In genomic region chr2:238449909-238450417, GRCh38 we compare ENCODE assay signal across 1 cellular context.
TF ChIP-seq lines count a peak whose summit lies in the region.

No MANE protein-coding gene starts in this region.

TF ChIP-seq in HepG2, 621 proteins besides CTCF, POLR2A, EP300 and RAD21 (continued from another document and continues in another):
- TF ChIP-seq SNAPC4 (CRISPR knock-in tag; IDR thresholded peaks at IDR 0.05) (no peak; the same call in 1 of the 2 replicates), DNMT1 (CRISPR knock-in tag; IDR thresholded peaks at IDR 0.05) (no peak), ZNF781 (CRISPR knock-in tag; IDR thresholded peaks at IDR 0.05; ENCODE audit: borderline replicate concordance, not compliant biosample characterization) (peak; percentile 77), NKX3-1 (CRISPR knock-in tag; IDR thresholded peaks at IDR 0.05) (peak; percentile 71; the same call in 1 of the 2 replicates), NAIF1 (CRISPR knock-in tag; IDR thresholded peaks at IDR 0.05; ENCODE audit: borderline replicate concordance) (no peak), MTA3 (CRISPR knock-in tag; IDR thresholded peaks at IDR 0.05) (no peak), BRCA1 (CRISPR knock-in tag; IDR thresholded peaks at IDR 0.05) (peak; percentile 99), SOX6 (IDR thresholded peaks at IDR 0.05) (no peak), SOX6 (CRISPR knock-in tag; IDR thresholded peaks at IDR 0.05) (peak; percentile 97), MXI1 (IDR thresholded peaks at IDR 0.05; ENCODE audit: borderline replicate concordance, low read depth, low read length) (peak; percentile 98; the same call in 1 of the 3 replicates), ZNF124 (CRISPR knock-in tag; IDR thresholded peaks at IDR 0.05) (peak; percentile 94), ZBTB3 (CRISPR knock-in tag; IDR thresholded peaks at IDR 0.05; ENCODE audit: borderline replicate concordance, low read depth) (peak; percentile 83), MAFK (conservative IDR thresholded peaks at IDR 0.05 in 1 of 2, IDR thresholded peaks at IDR 0.05 in 1 of 2; ENCODE audit: low read length in 2 of 2) (peak; percentile 22 to 36; a peak in 1 of 4 replicates), ELK4 (CRISPR knock-in tag; IDR thresholded peaks at IDR 0.05; ENCODE audit: borderline replicate concordance) (no peak), ZBTB7B (CRISPR knock-in tag; IDR thresholded peaks at IDR 0.05) (peak; percentile 98), BRD4 (CRISPR knock-in tag; IDR thresholded peaks at IDR 0.05) (0 out of 2 replicates have a peak, but pooled peaks have one; percentile 57), ZNF180 (CRISPR knock-in tag; IDR thresholded peaks at IDR 0.05; ENCODE audit: borderline replicate concordance, low read depth) (no peak), CBX2 (IDR thresholded peaks at IDR 0.05; ENCODE audit: low read depth, low read length) (no peak), CBX2 (CRISPR knock-in tag; IDR thresholded peaks at IDR 0.05; ENCODE audit: low read depth) (no peak), PRDM15 (CRISPR knock-in tag; IDR thresholded peaks at IDR 0.05) (no peak), ZNF800 (CRISPR knock-in tag; IDR thresholded peaks at IDR 0.05) (peak; percentile 91), ZNF703 (CRISPR knock-in tag; IDR thresholded peaks at IDR 0.05; ENCODE audit: borderline replicate concordance) (no peak), ZBTB40 (IDR thresholded peaks at IDR 0.05) (no peak), ZBTB40 (CRISPR knock-in tag; IDR thresholded peaks at IDR 0.05) (peak; percentile 57; the same call in 1 of the 2 replicates), ZNF414 (CRISPR knock-in tag; IDR thresholded peaks at IDR 0.05) (peak; percentile 98), TOPORS (CRISPR knock-in tag; IDR thresholded peaks at IDR 0.05) (peak; percentile 92; the same call in 1 of the 2 replicates), RNF2 (conservative IDR thresholded peaks at IDR 0.05; ENCODE audit: low read depth) (peak; percentile 54; the same call in 1 of the 2 replicates), ATF3 (CRISPR knock-in tag; IDR thresholded peaks at IDR 0.05) (peak; percentile 46; the same call in 1 of the 2 replicates), HOXA5 (CRISPR knock-in tag; IDR thresholded peaks at IDR 0.05) (peak; percentile 96), ZNF788 (CRISPR knock-in tag; IDR thresholded peaks at IDR 0.05; ENCODE audit: borderline replicate concordance) (peak; percentile 98), ETV6 (CRISPR knock-in tag; conservative IDR thresholded peaks at IDR 0.05) (0 out of 2 replicates have a peak, but pooled peaks have one; percentile 35), POLR2G (IDR thresholded peaks at IDR 0.05; ENCODE audit: low read depth, low read length) (no peak)
